12 cellular contexts compared by ENCODE assay signal in the genomic region with DNA sequence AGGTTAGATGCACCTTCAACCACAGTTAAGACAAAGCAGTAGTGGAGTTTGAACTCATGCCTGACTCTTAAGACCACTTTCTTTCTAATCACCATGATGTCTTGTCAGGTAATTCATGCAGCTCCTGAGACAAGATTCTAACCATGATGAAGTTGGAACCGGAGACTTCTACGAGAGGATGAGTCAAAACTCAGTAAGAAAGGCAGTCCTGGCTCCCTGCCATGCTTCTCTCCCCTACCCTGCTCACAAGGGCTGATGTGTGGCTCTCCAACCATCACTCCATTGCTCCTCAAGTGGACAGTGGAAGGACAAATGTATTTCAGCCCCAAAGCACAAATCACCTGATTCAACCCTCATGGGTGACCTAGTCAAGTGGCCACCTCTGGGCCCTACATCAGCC. TPM values are rescaled to one million over a fixed set of nuclear protein-coding genes. Genes with fewer than 3 reads are reported as not detected.
DNase-seq lines count a peak whose midpoint lies in the region; ATAC-seq, FAIRE-seq and TF ChIP-seq lines count a peak whose summit lies in the region.
"Had no signal": no experiment of that assay in that cellular context is flagged by ENCODE, and none has a peak within 500 bp of the region (broad histone marks: within the 10 kb centered on the region; RNA-seq: fewer than 3 reads in every experiment).

No MANE protein-coding gene starts in this region.

- peaks cover 73% of the 10 kb centered on the region for H3K27me3 Mint-ChIP-seq in progenitor cell of endocrine pancreas

- H3K4me1 ChIP-seq in endothelial cell of umbilical vein (ENCODE audit: control insufficient read depth, extremely low read depth, insufficient read depth, low read length): peaks cover 36% of the 10 kb centered on the region

- no peak overlapping the region for H3K4me3 ChIP-seq in endothelial cell of umbilical vein (replicated peaks in 1 of 3; ENCODE audit: insufficient read depth in 1 of 3, low read depth in 1 of 3, low read length in 3 of 3)

- no TSS peak for BruUV-seq in endothelial cell of umbilical vein (replicated peaks; lab: Mats Ljungman, UMichigan)

- ATAC-seq in GM21619 (IDR thresholded peaks at IDR 0.05; ENCODE audit: unreplicated experiment): no peak
- no peak for ATAC-seq in GM21528 (IDR thresholded peaks at IDR 0.05; ENCODE audit: low FRiP score, unreplicated experiment)

- no peaks in the 10 kb centered on the region for H3K9me1 ChIP-seq in endothelial cell of umbilical vein (replicated peaks; ENCODE audit: control insufficient read depth, extremely low read depth, insufficient read depth, low read length)

- no peak overlapping the region for H2AFZ ChIP-seq in endothelial cell of umbilical vein (ENCODE audit: low read depth, low read length)

- no peaks in the 10 kb centered on the region for H3K9me3 ChIP-seq in endothelial cell of umbilical vein (replicated peaks; ENCODE audit: control insufficient read depth, insufficient read depth, low read length)
- H3K9me3 ChIP-seq: left ventricle myocardium inferior had no signal

- no peak overlapping the region for H3K9ac ChIP-seq in endothelial cell of umbilical vein (replicated peaks; ENCODE audit: extremely low read depth, insufficient read depth, low read length)

- intact Hi-C loops in endothelial cell of umbilical vein (cut with micrococcal nuclease): loop anchor here (10.0 kb wide), 1 partner anchor 1092 kb away; a partner anchor contains a TSS

- TF ChIP-seq CTCF in endothelial cell of umbilical vein (IDR thresholded peaks at IDR 0.05; ENCODE audit: extremely low read depth in 1 of 2, insufficient read depth in 1 of 2, low read depth in 1 of 2, low read length in 2 of 2) (no peak), progenitor cell of endocrine pancreas (IDR thresholded peaks at IDR 0.05; ENCODE audit: unreplicated experiment) (no peak)

- TF ChIP-seq POLR2A in endothelial cell of umbilical vein (IDR thresholded peaks at IDR 0.05; ENCODE audit: low read depth, low read length): no peak

- FAIRE-seq in endothelial cell of umbilical vein (lab: Jason Lieb, UNC): peak; percentile 73

- in situ Hi-C loops in Caki2 (cut with HindIII; ENCODE audit: low pct_unique_long_range_greater_than_20kb, low sequenced_read_pairs): no loop called here

- H3K27ac Mint-ChIP-seq in progenitor cell of endocrine pancreas: peak overlapping the region; percentile 57
- H3K27ac Mint-ChIP-seq: activated naive CD4-positive, alpha-beta T cell treated with anti-CD3 and anti-CD28 coated beads for 36 hours had no signal

- H3K36me3 Mint-ChIP-seq in progenitor cell of endocrine pancreas (ENCODE audit: insufficient read depth): no peaks in the 10 kb centered on the region

- H3K27me3 ChIP-seq in endothelial cell of umbilical vein (ENCODE audit: control insufficient read depth in 2 of 2, insufficient read depth in 2 of 2, low read length in 2 of 2): no peaks in the 10 kb centered on the region

- POLR2A ChIA-PET in endothelial cell of umbilical vein (lab: Charles Lee): no interaction called here

- H3K4me2 ChIP-seq in endothelial cell of umbilical vein (ENCODE audit: insufficient read depth, low read length): no peak overlapping the region

- dilution Hi-C loops in endothelial cell of umbilical vein (cut with MboI; ENCODE audit: extremely low pct_ligation_motif_present, low sequenced_read_pairs): no loop called here

- no peaks in the 10 kb centered on the region for H4K20me1 ChIP-seq in endothelial cell of umbilical vein (replicated peaks; ENCODE audit: control insufficient read depth, extremely low read depth, insufficient read depth, low read length)

- no peak overlapping the region for H3K27ac ChIP-seq in endothelial cell of umbilical vein (ENCODE audit: insufficient read depth, low read depth, low read length)

- DNase-seq in Caki2 (ENCODE audit: low read depth) (peak; percentile 77), RPMI7951 (ENCODE audit: low read depth) (peak; percentile 10), endothelial cell of umbilical vein (ENCODE audit: low read depth, low spot score) (peak; percentile 26), progenitor cell of endocrine pancreas (ENCODE audit: low spot score, unreplicated experiment) (no peak), SKM-1 treated with dmso at 0.1 percent for 144 hours (lab: John Stamatoyannopoulos, UW; ENCODE audit: unreplicated experiment) (no peak)
- DNase-seq in stimulated activated CD4-positive, alpha-beta T cell treated with anti-CD3 and anti-CD28 coated beads, Interleukin-2, amount 100 ng/mL, for 24 hours: no peak
- DNase-seq: activated naive CD4-positive, alpha-beta T cell treated with anti-CD3 and anti-CD28 coated beads for 36 hours; KG1; left ventricle myocardium inferior had no signal

- no peaks in the 10 kb centered on the region for H3K36me3 ChIP-seq in endothelial cell of umbilical vein (ENCODE audit: control insufficient read depth in 2 of 2, extremely low read depth in 1 of 2, insufficient read depth in 2 of 2, low read length in 2 of 2)
- H3K36me3 ChIP-seq: left ventricle myocardium inferior had no signal

- no peak overlapping the region for H3K4me3 Mint-ChIP-seq in progenitor cell of endocrine pancreas (ENCODE audit: low read depth)
- H3K4me3 Mint-ChIP-seq: activated naive CD4-positive, alpha-beta T cell treated with anti-CD3 and anti-CD28 coated beads for 36 hours had no signal

- CTCF ChIA-PET in endothelial cell of umbilical vein (lab: Charles Lee): interaction anchor here (1.2 to 6.1 kb wide), 3 partner anchors 9 to 40 kb away, joined by 3 to 48 read pairs (median 3); no protein-coding TSS in a partner anchor

- H3K79me2 ChIP-seq in endothelial cell of umbilical vein (ENCODE audit: control insufficient read depth, insufficient read depth, low read length): peaks cover 45% of the 10 kb centered on the region

- H3K9me3 Mint-ChIP-seq in progenitor cell of endocrine pancreas (ENCODE audit: low read depth): no peaks in the 10 kb centered on the region
- H3K9me3 Mint-ChIP-seq: activated naive CD4-positive, alpha-beta T cell treated with anti-CD3 and anti-CD28 coated beads for 36 hours had no signal

- peaks cover 8% of the 10 kb centered on the region for H3K4me1 Mint-ChIP-seq in progenitor cell of endocrine pancreas (ENCODE audit: low read depth)

TF ChIP-seq in endothelial cell of umbilical vein, 7 proteins besides CTCF, POLR2A, EP300 and RAD21:
- no peak for TF ChIP-seq POLR2AphosphoS5 (IDR thresholded peaks at IDR 0.05; ENCODE audit: insufficient read depth, low read depth, low read length)
- no peak for TF ChIP-seq MYC (IDR thresholded peaks at IDR 0.05; ENCODE audit: low read depth, low read length)
- no peak for TF ChIP-seq JUN (IDR thresholded peaks at IDR 0.05; ENCODE audit: borderline replicate concordance, insufficient read depth, insufficient read length, low read depth)
- TF ChIP-seq FOS (IDR thresholded peaks at IDR 0.05; ENCODE audit: borderline replicate concordance, insufficient read depth, low read length): no peak

RNA-seq across cellular contexts. Expression of a gene that starts 3.2 kb away (rescaled TPM):
- total RNA-seq in Caki2 (2014; rRNA removed; shearing (Covaris generic); ENCODE audit: low replicate concordance): 10.7 TPM in 2 replicates
- 0.12 and 0.20 TPM in 2 replicates for total RNA-seq in RPMI7951 (2014; rRNA removed; shearing (Covaris generic))
- total RNA-seq in endothelial cell of umbilical vein: 38.4 and 40.3 TPM in 2 replicates
- 7.4 and 9.3 TPM in 2 replicates for polyA plus RNA-seq in endothelial cell of umbilical vein
- polyA plus RNA-seq in endothelial cell of umbilical vein (2011; cell fraction: cytosol; rRNA removed): 11.1 and 11.5 TPM in 2 replicates
- polyA plus RNA-seq in endothelial cell of umbilical vein (2011; cell fraction: nucleus; rRNA removed): 36.8 and 46.0 TPM in 2 replicates
- 24.4 and 24.8 TPM in 2 replicates for polyA plus RNA-seq in endothelial cell of umbilical vein (2012)
- 13.8 and 15.4 TPM in 2 replicates for polyA minus RNA-seq in endothelial cell of umbilical vein
- not detected for polyA minus RNA-seq in endothelial cell of umbilical vein (2011; cell fraction: cytosol; rRNA and poly(A)+ RNA removed)
- polyA minus RNA-seq in endothelial cell of umbilical vein (2011; cell fraction: nucleus; rRNA and poly(A)+ RNA removed): 29.1 and 45.9 TPM in 2 replicates
- total RNA-seq in progenitor cell of endocrine pancreas: 0.91 and 2.0 TPM in 2 replicates
- polyA plus RNA-seq: BJ had no signal

Comparison
In these comparisons a context has a peak if more than half of its experiments do, and no peak if none do; other contexts are left out.
1. DNase-seq: peak in Caki2 (single experiment), RPMI7951 (single experiment) and endothelial cell of umbilical vein (single experiment); none in progenitor cell of endocrine pancreas (single experiment), stimulated activated CD4-positive, alpha-beta T cell treated with anti-CD3 and anti-CD28 coated beads, Interleukin-2, amount 100 ng/mL, for 24 hours (0 of 2) and SKM-1 treated with dmso at 0.1 percent for 144 hours (single experiment).